22 cellular contexts compared by ENCODE assay signal in the genomic region with DNA sequence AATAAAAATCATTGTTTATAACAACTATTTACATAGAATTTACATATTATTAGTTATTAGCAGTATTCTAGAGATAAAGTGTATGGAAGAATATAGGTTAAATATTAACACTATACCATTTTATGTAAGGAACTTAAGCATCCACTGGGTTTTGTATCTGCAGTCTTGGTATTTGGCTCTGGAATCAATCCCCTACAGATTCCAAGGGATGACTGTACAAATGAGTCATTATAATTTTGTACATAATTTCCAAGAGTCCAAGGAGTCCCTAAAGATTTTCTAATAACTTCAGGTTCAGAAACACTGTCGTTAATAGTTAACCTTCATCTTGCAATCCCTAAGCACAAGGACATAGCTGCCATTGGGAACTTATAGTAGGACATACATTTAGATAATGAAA.
DNase-seq lines count a peak whose midpoint lies in the region; TF ChIP-seq lines count a peak whose summit lies in the region.
"Had no signal": no experiment of that assay in that cellular context is flagged by ENCODE, and none has a peak within 500 bp of the region (broad histone marks: within the 10 kb centered on the region; RNA-seq: fewer than 3 reads in every experiment).

No MANE protein-coding gene starts in this region.

- H3K36me3 ChIP-seq in H7 (replicated peaks; ENCODE audit: control insufficient read depth, insufficient read depth, low read length): no peaks in the 10 kb centered on the region
- H3K36me3 ChIP-seq: adrenal gland had no signal

- TF ChIP-seq CTCF in fibroblast of mammary gland (conservative IDR thresholded peaks at IDR 0.05; ENCODE audit: control insufficient read depth, insufficient read depth, low read depth, low read length): no peak
- TF ChIP-seq CTCF in GM13976 (IDR thresholded peaks at IDR 0.05; ENCODE audit: borderline replicate concordance, control extremely low read depth, extremely low read depth, insufficient read depth, missing control alignments): no peak
- no peak for TF ChIP-seq CTCF in lower leg skin (IDR thresholded peaks at IDR 0.05)

- intact Hi-C loops in lower leg skin (cut with DNase I; ENCODE audit: low total_unique reads): no loop called here

- no peaks in the 10 kb centered on the region for H3K27me3 ChIP-seq in H7 (ENCODE audit: control insufficient read depth, insufficient read depth, low read length)
- H3K27me3 ChIP-seq: adrenal gland, dorsolateral prefrontal cortex had no signal

- DNase-seq in HCEC 1CT (peak; percentile 55), amniotic epithelial cell (ENCODE audit: low read depth) (peak; percentile 45), fibroblast of mammary gland (ENCODE audit: low read depth) (peak; percentile 47), skeletal muscle cell (ENCODE audit: low read depth) (peak; percentile 34), GM13976 (ENCODE audit: low spot score) (no peak), DMS 273 (lab: John Stamatoyannopoulos, UW; ENCODE audit: unreplicated experiment) (no peak), H7 (no peak), lower leg skin (ENCODE audit: low spot score in 2 of 2) (no peak)
- DNase-seq: activated gamma-delta T cell treated with Interleukin-2 at 50 U/mL for 16 hours; activated T-cell treated with anti-CD3 and anti-CD28 coated beads, Interleukin-2, amount 50 U/mL, for 1 hour; adrenal gland; dorsolateral prefrontal cortex; glutamatergic neuron; Kasumi-1; left colon; mesenchymal stem cell; NCI-H1092; NCI-H2029; NCI-H2227 treated with DMSO at 0.1 percent for 48 hours; NCI-H774; nucleus accumbens; SHP77 had no signal

- H3K4me3 ChIP-seq in fibroblast of mammary gland (ENCODE audit: control insufficient read depth, low read depth, low read length) (no peak overlapping the region), skeletal muscle cell (ENCODE audit: low read depth, low read length) (no peak overlapping the region), H7 (ENCODE audit: insufficient read depth, low read depth, low read length) (no peak overlapping the region), lower leg skin (ENCODE audit: low read depth, poor library complexity, severe bottlenecking) (no peak overlapping the region)
- H3K4me3 ChIP-seq: adrenal gland, dorsolateral prefrontal cortex had no signal

- TF ChIP-seq POLR2A in lower leg skin (IDR thresholded peaks at IDR 0.05): no peak

- WGBS in lower leg skin, 2 donors: 69 to 80% methylated on average over 1 of the region's 1 CpG

- in situ Hi-C loops in GM13976 (cut with MboI; ENCODE audit: low sequenced_read_pairs, unreplicated experiment): no loop called here

Comparison
In these comparisons a context has a peak if more than half of its experiments do, and no peak if none do; other contexts are left out.
1. DNase-seq: peak in HCEC 1CT (single experiment), amniotic epithelial cell (single experiment), fibroblast of mammary gland (single experiment) and skeletal muscle cell (single experiment); none in GM13976 (single experiment), DMS 273 (single experiment), H7 (single experiment) and lower leg skin (0 of 2).